Comparison of ENCODE assay signal across 9 cellular contexts in genomic region chrX:56232221-56233082, GRCh38. TPM values are rescaled to one million over a fixed set of nuclear protein-coding genes. Genes with fewer than 3 reads are reported as not detected.
DNase-seq lines count a peak whose midpoint lies in the region; ATAC-seq, FAIRE-seq and TF ChIP-seq lines count a peak whose summit lies in the region.
"Had no signal": no experiment of that assay in that cellular context is flagged by ENCODE, and none has a peak within 500 bp of the region (broad histone marks: within the 10 kb centered on the region; RNA-seq: fewer than 3 reads in every experiment).

Gene KLF8, plus strand, starts transcription at chrX:56232356. Its CDS starts 979 bp downstream, at chrX:56233335.

- RAD21 ChIA-PET in HCT116 (lab: Charles Lee; ENCODE audit: low non-redundant PET in 1 of 2, low total read pairs in 2 of 2, uncharacterized antibody in 2 of 2, unreplicated experiment in 2 of 2), result no interaction called here

- no peak for TF ChIP-seq RAD21 in HCT116 (IDR thresholded peaks at IDR 0.05; ENCODE audit: low read depth)

- no peak within 1 kb of the TSS for H2AFZ ChIP-seq in HCT116 (ENCODE audit: low read depth, low read length, poor library complexity, severe bottlenecking)
- peak within 1 kb of the TSS; percentile 95 for H2AFZ ChIP-seq in PC-9

- TF ChIP-seq POLR2A in GM12892 (IDR thresholded peaks at IDR 0.05; ENCODE audit: low read depth, low read length), result no peak
- TF ChIP-seq POLR2A in HCT116 (IDR thresholded peaks at IDR 0.05; ENCODE audit: borderline replicate concordance, extremely low read depth, insufficient read depth, insufficient read length), result no peak

- H3K9ac ChIP-seq in HCT116 (ENCODE audit: low read length), result no peak within 1 kb of the TSS

- no peak for TF ChIP-seq CTCF in HCT116 (IDR thresholded peaks at IDR 0.05 in 2 of 3, conservative IDR thresholded peaks at IDR 0.05 in 1 of 3; ENCODE audit: borderline replicate concordance in 1 of 3, insufficient read depth in 1 of 3, low read depth in 2 of 3, low read length in 2 of 3)
- TF ChIP-seq CTCF in PC-9 (conservative IDR thresholded peaks at IDR 0.05), result no peak

- peak; percentile 86 for ATAC-seq in HCT116

- no peak within 1 kb of the TSS for H3K4me3 ChIP-seq in HCT116 (replicated peaks in 1 of 2; ENCODE audit: low read depth in 1 of 2, low read length in 2 of 2)
- peak within 1 kb of the TSS; percentile 83 for H3K4me3 ChIP-seq in PC-9
- H3K4me3 ChIP-seq: SK-N-MC had no signal

- H3K36me3 ChIP-seq in HCT116 (ENCODE audit: control insufficient read depth in 1 of 2, insufficient read depth in 2 of 2, low read length in 2 of 2) (no peaks in the 10 kb centered on the region), PC-9 (ENCODE audit: low read depth) (no peaks in the 10 kb centered on the region)

- H3K4me1 Mint-ChIP-seq in immature natural killer cell, result peaks cover 20 to 31% of the 10 kb centered on the region in 2 donors

- intact Hi-C loops in HCT116 (cut with micrococcal nuclease) (loop anchor here (5.0 kb wide), 1 partner anchor 515 kb away; the partner anchor contains the start of gene RRAGB), PC-9 (cut with micrococcal nuclease; ENCODE audit: unreplicated experiment) (loop anchor here (1.0 to 10.0 kb wide), 9 partner anchors 40 to 515 kb away; partner anchors contain the start of gene RRAGB)

- CTCF ChIA-PET in HCT116 (lab: Charles Lee) (interaction anchor here (1.3 to 1.4 kb wide), 2 partner anchors 10 to 324 kb away, joined by 3 to 4 read pairs; no protein-coding TSS in a partner anchor), PC-9 (lab: Charles Lee) (interaction anchor here (0.6 to 1.7 kb wide), 10 partner anchors 16 to 852 kb away, joined by 3 to 10 read pairs (median 4); no protein-coding TSS in a partner anchor)

- H3K27me3 ChIP-seq in HCT116 (ENCODE audit: insufficient read depth, low read length), result no peaks in the 10 kb centered on the region
- no peaks in the 10 kb centered on the region for H3K27me3 ChIP-seq in PC-9 (ENCODE audit: insufficient read depth, low read depth)

- no peaks in the 10 kb centered on the region for H3K36me3 Mint-ChIP-seq in immature natural killer cell

- POLR2A ChIA-PET in HCT116 (lab: Charles Lee), result interaction anchor here (0.7 kb wide), 1 partner anchor 515 kb away, joined by 3 read pairs; the partner anchor contains the start of gene RRAGB
- POLR2A ChIA-PET in PC-9 (lab: Charles Lee; ENCODE audit: unreplicated experiment), result interaction anchor here (0.6 to 1.2 kb wide), 8 partner anchors 23 to 763 kb away, joined by 3 to 11 read pairs (median 6); no protein-coding TSS in a partner anchor

- H3K9me2 ChIP-seq in HCT116 (ENCODE audit: insufficient read depth) (no peaks in the 10 kb centered on the region), PC-9 (ENCODE audit: insufficient read depth) (no peaks in the 10 kb centered on the region)

- H3K9me3 ChIP-seq in HCT116 (ENCODE audit: control insufficient read depth in 1 of 2, insufficient read depth in 1 of 2, low read depth in 1 of 2, low read length in 2 of 2) (no peaks in the 10 kb centered on the region), PC-9 (ENCODE audit: insufficient read depth, low read depth) (no peaks in the 10 kb centered on the region)

- peak within 1 kb of the TSS; percentile 81 to 93 (median 88) for H3K4me3 Mint-ChIP-seq in immature natural killer cell

- no TSS peak for BruUV-seq in HCT116 (replicated peaks; lab: Mats Ljungman, UMichigan)
- no TSS peak for BruUV-seq in PC-9 (replicated peaks; lab: Mats Ljungman, UMichigan)

- DNase-seq in GM12892 (ENCODE audit: insufficient read length) (peak; percentile 35), HCT116 (ENCODE audit: low read depth, low spot score) (peak; percentile 8), PC-9 (peak; percentile 62 to 84), astrocyte of the hippocampus (ENCODE audit: low read depth, low spot score) (peak; percentile 2), immature natural killer cell (peak; percentile 1 to 19 (median 10)), NCI-H146 treated with DMSO at 0.1 percent for 48 hours (lab: John Stamatoyannopoulos, UW; ENCODE audit: unreplicated experiment) (no peak), RCC 7860 (ENCODE audit: low spot score) (no peak)
- DNase-seq in stimulated activated CD4-positive, alpha-beta T cell treated with anti-CD3 and anti-CD28 coated beads, Interleukin-1b, Interleukin-23, amount 100 ng/mL, for 4 hours (ENCODE audit: low read depth in 2 of 2), result peak; percentile 12 to 22

- H3K79me2 ChIP-seq in HCT116 (ENCODE audit: insufficient read depth, low read length) (no peaks in the 10 kb centered on the region), PC-9 (ENCODE audit: low read depth) (peaks cover 17% of the 10 kb centered on the region)

- peak within 1 kb of the TSS in 5 of 6 donors; percentile 25 to 74 (median 62) for H3K27ac Mint-ChIP-seq in immature natural killer cell

- H3K27me3 Mint-ChIP-seq in immature natural killer cell (ENCODE audit: low read depth in 3 of 3), result peaks cover 2 to 7% (median 4%) of the 10 kb centered on the region in 3 donors

- H3F3A ChIP-seq in PC-9 (ENCODE audit: insufficient read depth, low read depth), result peaks cover 5% of the 10 kb centered on the region; the same call in 1 of the 2 replicates

- FAIRE-seq in GM12892 (lab: Jason Lieb, UNC), result no peak
- no peak for FAIRE-seq in RCC 7860 (lab: Jason Lieb, UNC)

- H4K20me1 ChIP-seq in HCT116 (ENCODE audit: insufficient read depth), result no peaks in the 10 kb centered on the region
- H4K20me1 ChIP-seq in PC-9 (ENCODE audit: insufficient read depth), result no peaks in the 10 kb centered on the region

- no peaks in the 10 kb centered on the region for H3K9me3 Mint-ChIP-seq in immature natural killer cell

- H3K4me2 ChIP-seq in HCT116 (ENCODE audit: low read length), result peak within 1 kb of the TSS; percentile 46
- H3K4me2 ChIP-seq in PC-9, result peak within 1 kb of the TSS; percentile 89

- H3K27ac ChIP-seq in HCT116 (ENCODE audit: low read depth, low read length) (no peak within 1 kb of the TSS), PC-9 (peak within 1 kb of the TSS; percentile 53; the same call in 1 of the 2 replicates)
- H3K27ac ChIP-seq: SK-N-MC had no signal

- H3K4me1 ChIP-seq in HCT116 (ENCODE audit: control insufficient read depth in 1 of 2, insufficient read depth in 2 of 2, low read length in 2 of 2), result peaks cover 4 to 18% of the 10 kb centered on the region in 2 experiments
- H3K4me1 ChIP-seq in PC-9 (replicated peaks; ENCODE audit: insufficient read depth), result peaks cover 37% of the 10 kb centered on the region

TF ChIP-seq in HCT116, 20 proteins besides CTCF, POLR2A, EP300 and RAD21:
- TF ChIP-seq ELF1 (IDR thresholded peaks at IDR 0.05; ENCODE audit: borderline replicate concordance, low read depth), result no peak
- no peak for TF ChIP-seq ZNF274 (IDR thresholded peaks at IDR 0.05; ENCODE audit: low read depth, low read length)
- no peak for TF ChIP-seq JUND (IDR thresholded peaks at IDR 0.05)
- no peak for TF ChIP-seq CBX3 (IDR thresholded peaks at IDR 0.05; ENCODE audit: low read depth)
- no peak for TF ChIP-seq ATF3 (IDR thresholded peaks at IDR 0.05)
- no peak for TF ChIP-seq EGR1 (IDR thresholded peaks at IDR 0.05; ENCODE audit: low read depth)
- no peak for TF ChIP-seq SP1 (IDR thresholded peaks at IDR 0.05; ENCODE audit: low read depth)
- no peak for TF ChIP-seq POLR2AphosphoS5 (IDR thresholded peaks at IDR 0.05; ENCODE audit: low read depth, low read length)
- no peak for TF ChIP-seq FOSL1 (IDR thresholded peaks at IDR 0.05; ENCODE audit: low read depth)
- TF ChIP-seq EZH2phosphoT487 (IDR thresholded peaks at IDR 0.05; ENCODE audit: borderline replicate concordance), result no peak
- no peak for TF ChIP-seq CEBPB (IDR thresholded peaks at IDR 0.05; ENCODE audit: low read depth)

RNA-seq across cellular contexts. Expression of gene KLF8, which starts in this region (rescaled TPM):
- polyA plus RNA-seq in GM12892 (2012; ENCODE audit: missing spikeins), result 6.9 TPM
- 1.2 TPM for total RNA-seq in HCT116 (2021; ENCODE audit: unreplicated experiment)
- polyA plus RNA-seq in HCT116 (2012), result 0.41 and 0.70 TPM in 2 replicates
- 92.7 and 93.2 TPM in 2 replicates for total RNA-seq in PC-9 (2021)
- polyA plus RNA-seq in immature natural killer cell, result 1 to 10 TPM in 2 of 3 donors, under 1 TPM in 1; 0.72 to 4.4 (median 2.7) TPM

Comparison
In these comparisons a context has a peak if more than half of its experiments do, and no peak if none do; other contexts are left out.
1. RNA of gene KLF8 (total RNA-seq): 92.7 to 93.2 TPM in PC-9; 1.2 TPM in HCT116 (single experiment); every median in the first group is over 10 times any median in the second.
2. DNase-seq: peak in GM12892 (single experiment), HCT116 (single experiment), PC-9 (2 of 2), astrocyte of the hippocampus (single experiment), immature natural killer cell (3 of 3) and stimulated activated CD4-positive, alpha-beta T cell treated with anti-CD3 and anti-CD28 coated beads, Interleukin-1b, Interleukin-23, amount 100 ng/mL, for 4 hours (2 of 2); none in NCI-H146 treated with DMSO at 0.1 percent for 48 hours (single experiment) and RCC 7860 (single experiment).